ENCODE assay signal across 1 cellular context in genomic region chr14:22589096-22589839, GRCh38.
A peak's percentile ranks its signal among the peaks of the same experiment; 100 is the strongest.
TF ChIP-seq lines count a peak whose summit lies in the region.

Gene DAD1, minus strand, starts transcription at chr14:22589224. Its CDS starts 67 bp downstream, at chr14:22589157.

TF ChIP-seq in K562, 482 proteins besides CTCF, POLR2A, EP300 and RAD21 (continued from another document and continues in another):
- TF ChIP-seq CEBPZ (IDR thresholded peaks at IDR 0.05; ENCODE audit: borderline replicate concordance, low read depth, low read length) (no peak), ZFX (CRISPR knock-in tag; IDR thresholded peaks at IDR 0.05) (peak; percentile 67; the same call in 1 of the 2 replicates), RBM25 (IDR thresholded peaks at IDR 0.05; ENCODE audit: low read depth, low read length, severe bottlenecking) (no peak), ESRRB (CRISPR knock-in tag; IDR thresholded peaks at IDR 0.05; ENCODE audit: borderline replicate concordance) (no peak), ZNF740 (CRISPR knock-in tag; IDR thresholded peaks at IDR 0.05) (no peak), ZNF740 (tag; IDR thresholded peaks at IDR 0.05) (no peak), NFRKB (IDR thresholded peaks at IDR 0.05; ENCODE audit: low read depth) (no peak), CHD2 (IDR thresholded peaks at IDR 0.05; ENCODE audit: low read depth, low read length) (no peak), ZNF318 (IDR thresholded peaks at IDR 0.05; ENCODE audit: borderline replicate concordance in 1 of 2, low read depth in 1 of 2) (no peak), KDM1A (IDR thresholded peaks at IDR 0.05) (peak in 1 of 2 experiments; percentile 21; a peak in 1 of 4 replicates), CLOCK (CRISPR knock-in tag; IDR thresholded peaks at IDR 0.05; ENCODE audit: borderline replicate concordance) (no peak), ZBTB17 (CRISPR knock-in tag; IDR thresholded peaks at IDR 0.05) (no peak), PRMT5 (CRISPR knock-in tag; IDR thresholded peaks at IDR 0.05) (no peak), ZNF175 (CRISPR knock-in tag; IDR thresholded peaks at IDR 0.05; ENCODE audit: low read depth) (no peak), USF2 (CRISPR knock-in tag; IDR thresholded peaks at IDR 0.05) (peak; percentile 61), STAT5A (IDR thresholded peaks at IDR 0.05; ENCODE audit: borderline replicate concordance, low read length) (no peak), USF1 (CRISPR knock-in tag; IDR thresholded peaks at IDR 0.05) (peak; percentile 71), KDM5B (IDR thresholded peaks at IDR 0.05; ENCODE audit: insufficient replicate concordance, low read depth, low read length) (peak; percentile 75), ZMIZ1 (IDR thresholded peaks at IDR 0.05; ENCODE audit: low read depth in 2 of 2, low read length in 2 of 2) (no peak), POLR2B (IDR thresholded peaks at IDR 0.05; ENCODE audit: low read depth, partially characterized antibody) (peak; percentile 91), ZNF140 (CRISPR knock-in tag; IDR thresholded peaks at IDR 0.05) (no peak), XRCC5 (IDR thresholded peaks at IDR 0.05; ENCODE audit: low read depth, low read length) (no peak), RHOXF2B (CRISPR knock-in tag; conservative IDR thresholded peaks at IDR 0.05) (no peak), DDX20 (tag; IDR thresholded peaks at IDR 0.05; ENCODE audit: low read depth) (no peak), ZBTB43 (CRISPR knock-in tag; IDR thresholded peaks at IDR 0.05) (no peak), ZBTB33 (CRISPR knock-in tag; IDR thresholded peaks at IDR 0.05) (no peak)
